ENCODE assay signal across 1 cellular context in the genomic region with DNA sequence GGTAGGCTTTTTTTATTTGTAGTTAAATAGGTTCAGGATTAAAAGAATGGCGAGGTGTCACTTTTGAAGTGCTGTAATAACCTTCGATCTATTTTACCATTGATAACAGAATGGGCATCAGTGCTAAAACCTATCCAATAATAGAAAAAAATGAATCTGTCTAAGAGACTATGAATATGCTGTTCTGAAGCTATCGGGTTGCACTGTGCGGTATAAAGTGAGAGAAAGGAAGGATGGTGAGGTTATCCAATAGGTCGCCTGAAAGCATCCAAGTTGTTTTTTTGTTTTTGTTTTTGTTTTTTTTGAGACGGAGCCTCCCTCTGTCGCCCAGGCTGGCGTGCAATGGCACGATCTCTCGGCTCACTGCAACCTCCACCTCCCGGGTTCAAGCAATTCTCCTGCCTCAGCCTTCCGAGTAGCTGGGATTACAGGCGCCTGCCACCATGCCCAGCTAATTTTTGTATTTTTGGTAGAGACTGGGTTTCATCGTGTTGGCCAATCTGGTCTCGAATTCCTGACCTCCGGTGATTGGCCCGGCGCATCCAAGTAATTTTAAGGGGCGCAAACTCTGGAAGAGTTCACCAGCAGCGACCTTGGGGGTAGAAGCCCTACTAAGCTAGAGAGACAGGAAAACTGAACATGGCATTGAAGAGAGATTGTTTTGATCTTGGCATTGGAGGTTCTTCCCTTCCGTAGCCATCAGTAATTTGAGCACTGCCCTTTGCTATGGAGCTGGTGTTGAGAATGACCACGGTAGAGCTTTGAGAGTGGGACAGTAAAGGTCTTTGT.
TF ChIP-seq lines count a peak whose summit lies in the region.

No MANE protein-coding gene starts in this region.

TF ChIP-seq in HepG2, 621 proteins besides CTCF, POLR2A, EP300 and RAD21 (continued from another document):
- TF ChIP-seq, protein P1, sequence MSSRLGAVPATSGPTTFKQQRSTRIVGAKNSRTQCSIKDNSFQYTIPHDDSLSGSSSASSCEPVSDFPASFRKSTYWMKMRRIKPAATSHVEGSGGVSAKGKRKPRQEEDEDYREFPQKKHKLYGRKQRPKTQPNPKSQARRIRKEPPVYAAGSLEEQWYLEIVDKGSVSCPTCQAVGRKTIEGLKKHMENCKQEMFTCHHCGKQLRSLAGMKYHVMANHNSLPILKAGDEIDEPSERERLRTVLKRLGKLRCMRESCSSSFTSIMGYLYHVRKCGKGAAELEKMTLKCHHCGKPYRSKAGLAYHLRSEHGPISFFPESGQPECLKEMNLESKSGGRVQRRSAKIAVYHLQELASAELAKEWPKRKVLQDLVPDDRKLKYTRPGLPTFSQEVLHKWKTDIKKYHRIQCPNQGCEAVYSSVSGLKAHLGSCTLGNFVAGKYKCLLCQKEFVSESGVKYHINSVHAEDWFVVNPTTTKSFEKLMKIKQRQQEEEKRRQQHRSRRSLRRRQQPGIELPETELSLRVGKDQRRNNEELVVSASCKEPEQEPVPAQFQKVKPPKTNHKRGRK (CRISPR knock-in tag; IDR thresholded peaks at IDR 0.05) = no peak
- TF ChIP-seq, protein P2, sequence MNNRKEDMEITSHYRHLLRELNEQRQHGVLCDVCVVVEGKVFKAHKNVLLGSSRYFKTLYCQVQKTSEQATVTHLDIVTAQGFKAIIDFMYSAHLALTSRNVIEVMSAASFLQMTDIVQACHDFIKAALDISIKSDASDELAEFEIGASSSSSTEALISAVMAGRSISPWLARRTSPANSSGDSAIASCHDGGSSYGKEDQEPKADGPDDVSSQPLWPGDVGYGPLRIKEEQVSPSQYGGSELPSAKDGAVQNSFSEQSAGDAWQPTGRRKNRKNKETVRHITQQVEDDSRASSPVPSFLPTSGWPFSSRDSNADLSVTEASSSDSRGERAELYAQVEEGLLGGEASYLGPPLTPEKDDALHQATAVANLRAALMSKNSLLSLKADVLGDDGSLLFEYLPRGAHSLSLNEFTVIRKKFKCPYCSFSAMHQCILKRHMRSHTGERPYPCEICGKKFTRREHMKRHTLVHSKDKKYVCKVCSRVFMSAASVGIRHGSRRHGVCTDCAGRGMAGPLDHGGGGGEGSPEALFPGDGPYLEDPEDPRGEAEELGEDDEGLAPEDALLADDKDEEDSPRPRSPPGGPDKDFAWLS (CRISPR knock-in tag; IDR thresholded peaks at IDR 0.05; ENCODE audit: borderline replicate concordance) = no peak
- no peak for TF ChIP-seq RBM39 (IDR thresholded peaks at IDR 0.05; ENCODE audit: low read depth, low read length, poor library complexity, severe bottlenecking)
- no peak for TF ChIP-seq KLF6 (CRISPR knock-in tag; IDR thresholded peaks at IDR 0.05)
- TF ChIP-seq ZNF44 (CRISPR knock-in tag; IDR thresholded peaks at IDR 0.05) = no peak
- TF ChIP-seq, protein P3, sequence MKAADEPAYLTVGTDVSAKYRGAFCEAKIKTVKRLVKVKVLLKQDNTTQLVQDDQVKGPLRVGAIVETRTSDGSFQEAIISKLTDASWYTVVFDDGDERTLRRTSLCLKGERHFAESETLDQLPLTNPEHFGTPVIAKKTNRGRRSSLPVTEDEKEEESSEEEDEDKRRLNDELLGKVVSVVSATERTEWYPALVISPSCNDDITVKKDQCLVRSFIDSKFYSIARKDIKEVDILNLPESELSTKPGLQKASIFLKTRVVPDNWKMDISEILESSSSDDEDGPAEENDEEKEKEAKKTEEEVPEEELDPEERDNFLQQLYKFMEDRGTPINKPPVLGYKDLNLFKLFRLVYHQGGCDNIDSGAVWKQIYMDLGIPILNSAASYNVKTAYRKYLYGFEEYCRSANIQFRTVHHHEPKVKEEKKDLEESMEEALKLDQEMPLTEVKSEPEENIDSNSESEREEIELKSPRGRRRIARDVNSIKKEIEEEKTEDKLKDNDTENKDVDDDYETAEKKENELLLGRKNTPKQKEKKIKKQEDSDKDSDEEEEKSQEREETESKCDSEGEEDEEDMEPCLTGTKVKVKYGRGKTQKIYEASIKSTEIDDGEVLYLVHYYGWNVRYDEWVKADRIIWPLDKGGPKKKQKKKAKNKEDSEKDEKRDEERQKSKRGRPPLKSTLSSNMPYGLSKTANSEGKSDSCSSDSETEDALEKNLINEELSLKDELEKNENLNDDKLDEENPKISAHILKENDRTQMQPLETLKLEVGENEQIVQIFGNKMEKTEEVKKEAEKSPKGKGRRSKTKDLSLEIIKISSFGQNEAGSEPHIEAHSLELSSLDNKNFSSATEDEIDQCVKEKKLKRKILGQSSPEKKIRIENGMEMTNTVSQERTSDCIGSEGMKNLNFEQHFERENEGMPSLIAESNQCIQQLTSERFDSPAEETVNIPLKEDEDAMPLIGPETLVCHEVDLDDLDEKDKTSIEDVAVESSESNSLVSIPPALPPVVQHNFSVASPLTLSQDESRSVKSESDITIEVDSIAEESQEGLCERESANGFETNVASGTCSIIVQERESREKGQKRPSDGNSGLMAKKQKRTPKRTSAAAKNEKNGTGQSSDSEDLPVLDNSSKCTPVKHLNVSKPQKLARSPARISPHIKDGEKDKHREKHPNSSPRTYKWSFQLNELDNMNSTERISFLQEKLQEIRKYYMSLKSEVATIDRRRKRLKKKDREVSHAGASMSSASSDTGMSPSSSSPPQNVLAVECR (CRISPR knock-in tag; IDR thresholded peaks at IDR 0.05; ENCODE audit: borderline replicate concordance) = 0 out of 2 replicates have a peak, but pooled peaks have one; percentile 19
- no peak for TF ChIP-seq FLYWCH1 (CRISPR knock-in tag; IDR thresholded peaks at IDR 0.05)
- no peak for TF ChIP-seq TBX2 (CRISPR knock-in tag; IDR thresholded peaks at IDR 0.05; ENCODE audit: borderline replicate concordance)
- TF ChIP-seq NR2C2 (CRISPR knock-in tag; IDR thresholded peaks at IDR 0.05; ENCODE audit: borderline replicate concordance) = no peak
- no peak for TF ChIP-seq ZNF781 (CRISPR knock-in tag; IDR thresholded peaks at IDR 0.05; ENCODE audit: borderline replicate concordance, not compliant biosample characterization)
